ENCODE assay signal across 21 cellular contexts in the genomic region with DNA sequence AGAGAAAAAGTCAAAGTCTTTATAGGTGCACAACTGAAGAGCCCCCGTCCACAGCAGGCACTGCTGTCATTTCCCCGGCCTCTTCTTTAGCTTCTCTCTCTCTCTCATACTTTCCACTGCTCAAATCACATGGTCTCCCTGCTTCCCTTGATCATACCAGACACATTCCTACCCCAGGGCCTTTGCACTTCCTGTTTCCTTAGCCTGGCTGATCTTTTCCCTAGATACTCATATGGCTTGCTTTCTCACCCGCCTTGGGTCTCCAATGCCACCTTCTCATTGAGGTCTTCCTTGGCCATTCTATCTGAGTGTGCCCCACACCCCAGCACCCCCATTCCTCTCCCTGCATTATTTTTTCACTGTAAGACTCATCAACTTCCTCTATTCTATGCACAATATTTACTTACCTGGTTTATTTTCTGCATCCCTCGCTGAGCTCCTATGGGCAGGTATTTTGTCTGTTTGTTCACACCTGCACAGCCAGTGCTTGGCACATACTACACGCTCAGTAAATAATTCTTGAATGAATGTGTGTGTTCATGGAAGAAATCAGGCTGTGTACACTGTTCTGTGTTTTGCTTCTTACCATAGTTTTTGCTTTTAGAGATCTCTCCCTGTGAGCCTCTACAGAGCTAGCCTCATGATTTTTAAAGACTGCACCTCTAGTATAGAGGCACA. TPM values are rescaled to one million over a fixed set of nuclear protein-coding genes. Genes with fewer than 3 reads are reported as not detected.
DNase-seq lines count a peak whose midpoint lies in the region; ATAC-seq and TF ChIP-seq lines count a peak whose summit lies in the region.
"Had no signal": no experiment of that assay in that cellular context is flagged by ENCODE, and none has a peak within 500 bp of the region (broad histone marks: within the 10 kb centered on the region; RNA-seq: fewer than 3 reads in every experiment).

No MANE protein-coding gene starts in this region.

- H3K9me3 ChIP-seq in colonic mucosa (no peaks in the 10 kb centered on the region), right lobe of liver (no peaks in the 10 kb centered on the region), upper lobe of right lung (no peaks in the 10 kb centered on the region)

- peak overlapping the region; percentile 49 for H3K27ac Mint-ChIP-seq in activated CD4-positive, alpha-beta T cell treated with anti-CD3 and anti-CD28 coated beads for 36 hours

- H3K27ac ChIP-seq in colonic mucosa: no peak overlapping the region
- H3K27ac ChIP-seq in right lobe of liver: no peak overlapping the region
- H3K27ac ChIP-seq in upper lobe of right lung: no peak overlapping the region
- H3K27ac ChIP-seq: C4-2B, PC-9 had no signal

- H3K27me3 Mint-ChIP-seq in activated CD4-positive, alpha-beta T cell treated with anti-CD3 and anti-CD28 coated beads for 36 hours: peaks cover 6% of the 10 kb centered on the region

- H3K27me3 ChIP-seq in colonic mucosa: no peaks in the 10 kb centered on the region
- no peaks in the 10 kb centered on the region for H3K27me3 ChIP-seq in right lobe of liver
- no peaks in the 10 kb centered on the region for H3K27me3 ChIP-seq in upper lobe of right lung

- no peaks in the 10 kb centered on the region for H3K4me1 ChIP-seq in colonic mucosa
- H3K4me1 ChIP-seq in right lobe of liver: peaks cover 0 to 21% (median 10%) of the 10 kb centered on the region in 4 donors
- no peaks in the 10 kb centered on the region for H3K4me1 ChIP-seq in upper lobe of right lung

- no peak for ATAC-seq in activated CD4-positive, alpha-beta T cell treated with anti-CD3 and anti-CD28 coated beads for 36 hours
- ATAC-seq in right lobe of liver: peak in 3 of 4 donors; percentile 18 to 32 (median 18)
- ATAC-seq in upper lobe of right lung: peak; percentile 26
- ATAC-seq in HG03439 (IDR thresholded peaks at IDR 0.05; ENCODE audit: unreplicated experiment): no peak
- ATAC-seq: HCT116 had no signal

- POLR2A ChIA-PET in activated CD4-positive, alpha-beta T cell treated with anti-CD3 and anti-CD28 coated beads for 36 hours (lab: Charles Lee): interaction anchor here (0.6 to 1.2 kb wide), 5 partner anchors 10 to 131 kb away, joined by 3 to 6 read pairs (median 4); no protein-coding TSS in a partner anchor

- TF ChIP-seq POLR2A in right lobe of liver (IDR thresholded peaks at IDR 0.05): no peak

- no peak for DNase-seq in activated CD4-positive, alpha-beta T cell treated with anti-CD3 and anti-CD28 coated beads for 36 hours
- no peak for DNase-seq in activated CD4-positive, alpha-beta T cell treated with anti-CD3 and anti-CD28 coated beads for 48 hours
- DNase-seq in colonic mucosa: peak; percentile 13
- no peak for DNase-seq in right lobe of liver
- DNase-seq in upper lobe of right lung: no peak
- no peak for DNase-seq in hypothalamus (lab: John Stamatoyannopoulos, UW)
- no peak for DNase-seq in activated naive CD4-positive, alpha-beta T cell treated with anti-CD3 and anti-CD28 coated beads, Interleukin-2, amount 50 U/mL, for 16 hours
- DNase-seq: 8988T, DMS153, KG1, NCI-H1048, NCI-H146, NCI-H2107, NCI-H226, NCI-H526 treated with DMSO at 0.1 percent for 48 hours, PC-9 had no signal

- intact Hi-C loops in activated CD4-positive, alpha-beta T cell treated with anti-CD3 and anti-CD28 coated beads for 36 hours (cut with DNase I, micrococcal nuclease): loop anchor here (5.0 kb wide), 2 partner anchors 56 to 131 kb away; no protein-coding TSS in a partner anchor
- intact Hi-C loops in colonic mucosa (cut with DNase I): no loop called here
- intact Hi-C loops in right lobe of liver (cut with DNase I): no loop called here
- intact Hi-C loops in upper lobe of right lung (cut with DNase I): no loop called here

- CTCF ChIA-PET in activated CD4-positive, alpha-beta T cell treated with anti-CD3 and anti-CD28 coated beads for 36 hours (lab: Charles Lee): interaction anchor here (0.6 to 1.5 kb wide), 4 partner anchors 15 to 333 kb away, joined by 3 to 4 read pairs (median 4); no protein-coding TSS in a partner anchor

- no peak overlapping the region for H3K9ac ChIP-seq in colonic mucosa (ENCODE audit: low read depth in 2 of 2, low read length in 2 of 2)

- TF ChIP-seq CTCF in colonic mucosa (IDR thresholded peaks at IDR 0.05): no peak
- no peak for TF ChIP-seq CTCF in right lobe of liver (IDR thresholded peaks at IDR 0.05)
- TF ChIP-seq CTCF in upper lobe of right lung (IDR thresholded peaks at IDR 0.05): no peak

- no peak overlapping the region for H3K4me3 ChIP-seq in colonic mucosa
- no peak overlapping the region for H3K4me3 ChIP-seq in right lobe of liver
- H3K4me3 ChIP-seq in upper lobe of right lung: no peak overlapping the region
- H3K4me3 ChIP-seq: PC-9 had no signal

- H3K36me3 Mint-ChIP-seq in activated CD4-positive, alpha-beta T cell treated with anti-CD3 and anti-CD28 coated beads for 36 hours (ENCODE audit: low read depth): peaks cover 16% of the 10 kb centered on the region

- H3K9me3 Mint-ChIP-seq in activated CD4-positive, alpha-beta T cell treated with anti-CD3 and anti-CD28 coated beads for 36 hours (ENCODE audit: low read depth): peaks cover 21% of the 10 kb centered on the region

- H3K4me3 Mint-ChIP-seq in activated CD4-positive, alpha-beta T cell treated with anti-CD3 and anti-CD28 coated beads for 36 hours: no peak overlapping the region

- peaks cover 47% of the 10 kb centered on the region for H3K4me1 Mint-ChIP-seq in activated CD4-positive, alpha-beta T cell treated with anti-CD3 and anti-CD28 coated beads for 36 hours

- H3K36me3 ChIP-seq in colonic mucosa: no peaks in the 10 kb centered on the region
- H3K36me3 ChIP-seq in right lobe of liver: no peaks in the 10 kb centered on the region
- H3K36me3 ChIP-seq in upper lobe of right lung: no peaks in the 10 kb centered on the region

- 41% methylated on average over 3 of the region's 5 CpGs for WGBS in right lobe of liver (ENCODE audit: insufficient coverage, low coverage, low lambda C conversion rate, missing lambda C conversion rate)

RNA-seq across cellular contexts. Expression of a gene that starts 10.0 kb away (rescaled TPM):
- total RNA-seq in activated CD4-positive, alpha-beta T cell treated with anti-CD3 and anti-CD28 coated beads for 36 hours: not detected
- total RNA-seq in colonic mucosa (not detected), right lobe of liver (not detected), upper lobe of right lung (not detected)
- total RNA-seq: G401, M059J, PC-9 had no signal

RNA-seq across cellular contexts. Expression of a gene that starts 31.9 kb away (rescaled TPM):
- total RNA-seq in activated CD4-positive, alpha-beta T cell treated with anti-CD3 and anti-CD28 coated beads for 36 hours: 100 to 1,000 TPM; 102 to 140 TPM
- total RNA-seq in colonic mucosa (100 to 1,000 TPM; 153 to 278 TPM), right lobe of liver (over 10,000 TPM; 18,575 to 39,670 (median 31,917) TPM), upper lobe of right lung (1,017 TPM)
- total RNA-seq: G401, PC-9 had no signal

RNA-seq across cellular contexts. Expression of a gene that starts 33.4 kb away (rescaled TPM):
- not detected for total RNA-seq in activated CD4-positive, alpha-beta T cell treated with anti-CD3 and anti-CD28 coated beads for 36 hours
- total RNA-seq in colonic mucosa (1 to 10 TPM; 3.4 to 5.7 TPM), right lobe of liver (100 to 1,000 TPM; 185 to 407 (median 236) TPM), upper lobe of right lung (not detected)
- total RNA-seq: G401, PC-9 had no signal

Comparison
In these comparisons a context has a peak if more than half of its experiments do, and no peak if none do; other contexts are left out.
1. ATAC-seq: peak in right lobe of liver (3 of 4) and upper lobe of right lung (single experiment); none in activated CD4-positive, alpha-beta T cell treated with anti-CD3 and anti-CD28 coated beads for 36 hours (single experiment) and HG03439 (single experiment).
2. RNA of a gene that starts 31.9 kb away (total RNA-seq): 18,575 to 39,670 TPM in right lobe of liver; 1,017 TPM in upper lobe of right lung (single experiment), 153 to 278 TPM in colonic mucosa and 102 to 140 TPM in activated CD4-positive, alpha-beta T cell treated with anti-CD3 and anti-CD28 coated beads for 36 hours; every median in the first group is over 10 times any median in the second.
3. RNA of a gene that starts 33.4 kb away (total RNA-seq): 185 to 407 TPM in right lobe of liver; 3.4 to 5.7 TPM in colonic mucosa, not detected in activated CD4-positive, alpha-beta T cell treated with anti-CD3 and anti-CD28 coated beads for 36 hours and not detected in upper lobe of right lung (single experiment); every median in the first group is over 10 times any median in the second.
4. intact Hi-C loops: an anchor here in activated CD4-positive, alpha-beta T cell treated with anti-CD3 and anti-CD28 coated beads for 36 hours (5.0 kb wide); none called in colonic mucosa, right lobe of liver and upper lobe of right lung.